Comparison of ENCODE assay signal across 10 cellular contexts in the genomic region with DNA sequence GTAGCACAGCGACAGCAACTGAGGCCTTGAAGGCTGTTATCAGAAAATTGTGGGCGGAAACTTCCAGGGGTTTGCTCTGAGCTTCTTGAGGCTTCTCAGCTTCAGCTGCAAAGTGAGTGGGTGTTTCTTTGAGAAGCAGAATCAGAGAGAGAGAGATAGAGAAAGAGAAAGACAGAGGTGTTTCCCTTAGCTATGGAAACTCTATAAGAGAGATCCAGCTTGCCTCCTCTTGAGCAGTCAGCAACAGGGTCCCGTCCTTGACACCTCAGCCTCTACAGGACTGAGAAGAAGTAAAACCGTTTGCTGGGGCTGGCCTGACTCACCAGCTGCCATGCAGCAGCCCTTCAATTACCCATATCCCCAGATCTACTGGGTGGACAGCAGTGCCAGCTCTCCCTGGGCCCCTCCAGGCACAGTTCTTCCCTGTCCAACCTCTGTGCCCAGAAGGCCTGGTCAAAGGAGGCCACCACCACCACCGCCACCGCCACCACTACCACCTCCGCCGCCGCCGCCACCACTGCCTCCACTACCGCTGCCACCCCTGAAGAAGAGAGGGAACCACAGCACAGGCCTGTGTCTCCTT. TPM values are rescaled to one million over a fixed set of nuclear protein-coding genes. Genes with fewer than 3 reads are reported as not detected.
DNase-seq lines count a peak whose midpoint lies in the region; ATAC-seq and TF ChIP-seq lines count a peak whose summit lies in the region.
"Had no signal": no experiment of that assay in that cellular context is flagged by ENCODE, and none has a peak within 500 bp of the region (broad histone marks: within the 10 kb centered on the region; RNA-seq: fewer than 3 reads in every experiment).

A gene with protein sequence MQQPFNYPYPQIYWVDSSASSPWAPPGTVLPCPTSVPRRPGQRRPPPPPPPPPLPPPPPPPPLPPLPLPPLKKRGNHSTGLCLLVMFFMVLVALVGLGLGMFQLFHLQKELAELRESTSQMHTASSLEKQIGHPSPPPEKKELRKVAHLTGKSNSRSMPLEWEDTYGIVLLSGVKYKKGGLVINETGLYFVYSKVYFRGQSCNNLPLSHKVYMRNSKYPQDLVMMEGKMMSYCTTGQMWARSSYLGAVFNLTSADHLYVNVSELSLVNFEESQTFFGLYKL (plus strand): TSS at position 233 of the 583 bp plus-strand sequence. CDS start 99 bp downstream, at position 332.

- no peak for TF ChIP-seq POLR2A in breast epithelium (IDR thresholded peaks at IDR 0.05)

- DNase-seq in OCI-M1 (lab: John Stamatoyannopoulos, UW) = peak; percentile 31
- DNase-seq in activated CD8-positive, alpha-beta memory T cell treated with anti-CD3 and anti-CD28 coated beads, Interleukin-2, amount 50 U/mL, for 48 hours = peak; percentile 78
- DNase-seq in head of caudate nucleus = peak in 26 of 42 donors; percentile 4 to 75 (median 22)
- peak; percentile 60 to 61 for DNase-seq in stimulated activated CD8-positive, alpha-beta memory T cell treated with anti-CD3 and anti-CD28 coated beads, Interleukin-15, amount 100 ng/mL, for 48 hours (ENCODE audit: low read depth in 2 of 2)
- no peak for DNase-seq in breast epithelium (ENCODE audit: low spot score in 2 of 2)
- DNase-seq in NCI-H526 treated with DMSO at 0.1 percent for 48 hours (lab: John Stamatoyannopoulos, UW) = no peak
- DNase-seq in psoas muscle = no peak

- ATAC-seq in psoas muscle = no peak
- ATAC-seq in HG03520 (IDR thresholded peaks at IDR 0.05; ENCODE audit: unreplicated experiment) = no peak

- no peaks in the 10 kb centered on the region for H3K27me3 ChIP-seq in breast epithelium
- no peaks in the 10 kb centered on the region for H3K27me3 ChIP-seq in psoas muscle (ENCODE audit: insufficient read depth in 3 of 3, low read length in 2 of 3)

- H3K9me3 ChIP-seq in breast epithelium (no peaks in the 10 kb centered on the region), psoas muscle (no peaks in the 10 kb centered on the region)

- H3K4me1 ChIP-seq in breast epithelium = no peaks in the 10 kb centered on the region
- H3K4me1 ChIP-seq in psoas muscle = no peaks in the 10 kb centered on the region

- H3K27ac ChIP-seq in breast epithelium (no peak within 1 kb of the TSS), psoas muscle (no peak within 1 kb of the TSS)

- intact Hi-C loops in head of caudate nucleus (cut with DNase I) = no loop called here
- intact Hi-C loops in breast epithelium (cut with DNase I; ENCODE audit: low total_unique reads) = no loop called here
- intact Hi-C loops in psoas muscle (cut with DNase I) = no loop called here

- 81 to 90% (median 84%) methylated on average over 8 to 11 of the region's 11 CpGs for WGBS in psoas muscle, 3 donors

- no peak for TF ChIP-seq CTCF in breast epithelium (IDR thresholded peaks at IDR 0.05)
- TF ChIP-seq CTCF in psoas muscle (IDR thresholded peaks at IDR 0.05) = no peak

- H3K36me3 ChIP-seq in breast epithelium = no peaks in the 10 kb centered on the region
- no peaks in the 10 kb centered on the region for H3K36me3 ChIP-seq in psoas muscle (ENCODE audit: insufficient read depth in 1 of 2, low read depth in 1 of 2)

- H3K4me3 ChIP-seq in breast epithelium (no peak within 1 kb of the TSS), psoas muscle (no peak within 1 kb of the TSS)

RNA-seq across cellular contexts. Expression of the gene that starts here (rescaled TPM):
- total RNA-seq in breast epithelium (under 1 TPM in 1 of 3 donors, not detected in 2; 0.44 TPM), psoas muscle (under 1 TPM in 1 of 4 donors, not detected in 3; 0.17 TPM)
- not detected for polyA plus RNA-seq in psoas muscle
- total RNA-seq: fibroblast of lung, renal cortical epithelial cell had no signal
- polyA plus RNA-seq: fibroblast of lung had no signal

Comparison
In these comparisons a context has a peak if more than half of its experiments do, and no peak if none do; other contexts are left out.
1. DNase-seq: peak in OCI-M1 (single experiment), activated CD8-positive, alpha-beta memory T cell treated with anti-CD3 and anti-CD28 coated beads, Interleukin-2, amount 50 U/mL, for 48 hours (single experiment), head of caudate nucleus (26 of 42) and stimulated activated CD8-positive, alpha-beta memory T cell treated with anti-CD3 and anti-CD28 coated beads, Interleukin-15, amount 100 ng/mL, for 48 hours (2 of 2); none in breast epithelium (0 of 2), NCI-H526 treated with DMSO at 0.1 percent for 48 hours (single experiment) and psoas muscle (0 of 2).